28 cellular contexts compared by ENCODE assay signal in genomic region chr4:65645185-65645584, GRCh38. TPM values are rescaled to one million over a fixed set of nuclear protein-coding genes. Genes with fewer than 3 reads are reported as not detected.
DNase-seq lines count a peak whose midpoint lies in the region; ATAC-seq, FAIRE-seq and TF ChIP-seq lines count a peak whose summit lies in the region.
"Had no signal": no experiment of that assay in that cellular context is flagged by ENCODE, and none has a peak within 500 bp of the region (broad histone marks: within the 10 kb centered on the region; RNA-seq: fewer than 3 reads in every experiment).

No MANE protein-coding gene starts in this region.

- H3K18ac ChIP-seq in mesendoderm (ENCODE audit: low read length) = no peak overlapping the region

- no peak overlapping the region for H3K27ac ChIP-seq in mesendoderm (ENCODE audit: low read depth, low read length)
- no peak overlapping the region for H3K27ac ChIP-seq in CD4-positive, alpha-beta T cell (ENCODE audit: low read depth, low read length)
- H3K27ac ChIP-seq: ascending aorta, heart right ventricle, prostate gland, sigmoid colon, suprapubic skin had no signal

- H2BK120ac ChIP-seq in mesendoderm (ENCODE audit: low read depth, low read length) = no peak overlapping the region

- ATAC-seq in CD4-positive, alpha-beta T cell (ENCODE audit: poor library complexity) = no peak
- ATAC-seq: heart right ventricle; stimulated activated naive B cell treated with anti-CD40 and anti-IgM and Interleukin-4, amounts not matched to agents 10 μg/mL and 1 μg/mL and 100 μg/mL, for 72 hours had no signal

- no peak overlapping the region for H2BK5ac ChIP-seq in mesendoderm (ENCODE audit: low read length)

- no peak overlapping the region for H2BK15ac ChIP-seq in mesendoderm (replicated peaks; ENCODE audit: low read depth)

- H3K27ac Mint-ChIP-seq in CD4-positive, alpha-beta T cell = no peak overlapping the region
- H3K27ac Mint-ChIP-seq: activated naive CD8-positive, alpha-beta T cell; stimulated activated naive B cell treated with anti-CD40 and anti-IgM and Interleukin-4, amounts not matched to agents 10 μg/mL and 1 μg/mL and 100 μg/mL, for 72 hours had no signal

- H3K79me1 ChIP-seq in mesendoderm (ENCODE audit: low read length) = no peaks in the 10 kb centered on the region

- CTCF ChIA-PET in CD4-positive, alpha-beta T cell (lab: Charles Lee) = no interaction called here

- no peak overlapping the region for H3K23ac ChIP-seq in mesendoderm (ENCODE audit: low read length)

- H3K79me2 ChIP-seq in mesendoderm (ENCODE audit: control insufficient read depth, insufficient read depth, low read length) = no peaks in the 10 kb centered on the region

- no peaks in the 10 kb centered on the region for H3K27me3 Mint-ChIP-seq in CD4-positive, alpha-beta T cell
- H3K27me3 Mint-ChIP-seq: activated naive CD8-positive, alpha-beta T cell; stimulated activated naive B cell treated with anti-CD40 and anti-IgM and Interleukin-4, amounts not matched to agents 10 μg/mL and 1 μg/mL and 100 μg/mL, for 72 hours had no signal

- H3K4me1 ChIP-seq in mesendoderm (ENCODE audit: control insufficient read depth, low read depth, low read length) = no peaks in the 10 kb centered on the region
- H3K4me1 ChIP-seq: ascending aorta, BE2C, heart right ventricle, prostate gland, sigmoid colon, suprapubic skin had no signal

- intact Hi-C loops in CD4-positive, alpha-beta T cell (cut with DNase I, micrococcal nuclease) = no loop called here

- H4K8ac ChIP-seq in mesendoderm (ENCODE audit: low read depth, low read length) = no peak overlapping the region

- no peaks in the 10 kb centered on the region for H3K36me3 Mint-ChIP-seq in CD4-positive, alpha-beta T cell (ENCODE audit: low read depth)
- H3K36me3 Mint-ChIP-seq: activated naive CD8-positive, alpha-beta T cell; stimulated activated naive B cell treated with anti-CD40 and anti-IgM and Interleukin-4, amounts not matched to agents 10 μg/mL and 1 μg/mL and 100 μg/mL, for 72 hours had no signal

- WGBS in mesendoderm (ENCODE audit: extremely low coverage, insufficient coverage, low lambda C conversion rate) = no CpG with 5 or more reads among the region's 1 CpG

- H3K36me3 ChIP-seq in mesendoderm (ENCODE audit: control insufficient read depth, insufficient read depth, low read length) = no peaks in the 10 kb centered on the region
- H3K36me3 ChIP-seq: ascending aorta, BE2C, heart right ventricle, prostate gland, sigmoid colon, suprapubic skin had no signal

- H3K9ac ChIP-seq in mesendoderm (ENCODE audit: low read length) = no peak overlapping the region

- no peaks in the 10 kb centered on the region for H3K27me3 ChIP-seq in mesendoderm (ENCODE audit: insufficient read depth, low read length, poor library complexity)
- H3K27me3 ChIP-seq in CD4-positive, alpha-beta T cell (ENCODE audit: control insufficient read depth, insufficient read depth, low read length) = no peaks in the 10 kb centered on the region
- H3K27me3 ChIP-seq: ascending aorta, BE2C, heart right ventricle, MG63, sigmoid colon, suprapubic skin had no signal

- no peak overlapping the region for H2AK5ac ChIP-seq in mesendoderm (ENCODE audit: low read length)

- H4K5ac ChIP-seq in mesendoderm (ENCODE audit: low read length) = no peak overlapping the region

- H3K4me3 Mint-ChIP-seq in CD4-positive, alpha-beta T cell = no peak overlapping the region
- H3K4me3 Mint-ChIP-seq: activated naive CD8-positive, alpha-beta T cell; stimulated activated naive B cell treated with anti-CD40 and anti-IgM and Interleukin-4, amounts not matched to agents 10 μg/mL and 1 μg/mL and 100 μg/mL, for 72 hours had no signal

- peak; percentile 6 for DNase-seq in ACHN
- DNase-seq in LHCN-M2 (ENCODE audit: low read depth) = peak; percentile 64
- DNase-seq in cardiac fibroblast (ENCODE audit: low read depth in 2 of 2) = peak; percentile 24 to 53
- DNase-seq in mesendoderm = peak; percentile 10
- no peak for DNase-seq in cortex of kidney (lab: John Stamatoyannopoulos, UW)
- DNase-seq in GM19239 (ENCODE audit: insufficient read length, low spot score) = no peak
- DNase-seq in NCI-H1694 treated with DMSO at 0.1 percent for 48 hours (lab: John Stamatoyannopoulos, UW) = no peak
- DNase-seq in CD4-positive, alpha-beta T cell = no peak
- DNase-seq: activated CD4-positive, CD25-positive, alpha-beta regulatory T cell treated with anti-CD3 and anti-CD28 coated beads, Interleukin-2, amount 50 U/mL, for 72 hours; activated T-cell treated with anti-CD3 and anti-CD28 coated beads for 4 hours; BE2C; H7; heart right ventricle; kidney glomerular epithelial cell; MG63; NCI-H1105 treated with DMSO at 0.1 percent for 48 hours; NCI-H2029 treated with DMSO at 0.1 percent for 48 hours; NCI-H345; sigmoid colon; stimulated activated CD4-positive, alpha-beta T cell treated with anti-CD3 and anti-CD28 coated beads, Interleukin-4, amount 100 ng/mL, for 4 hours; stimulated activated naive B cell treated with anti-CD40 and anti-IgM and Interleukin-4, amounts not matched to agents 10 μg/mL and 1 μg/mL and 100 μg/mL, for 72 hours; T-helper 2 cell had no signal

- FAIRE-seq in GM19239 (lab: Jason Lieb, UNC) = no peak

- peaks cover 7% of the 10 kb centered on the region for H3K9me3 Mint-ChIP-seq in CD4-positive, alpha-beta T cell
- H3K9me3 Mint-ChIP-seq: stimulated activated naive B cell treated with anti-CD40 and anti-IgM and Interleukin-4, amounts not matched to agents 10 μg/mL and 1 μg/mL and 100 μg/mL, for 72 hours had no signal

- H3K4me3 ChIP-seq in cardiac fibroblast (replicated peaks in 1 of 2; ENCODE audit: low read depth in 2 of 2, low read length in 2 of 2) (no peak overlapping the region), mesendoderm (ENCODE audit: low read length) (no peak overlapping the region)
- H3K4me3 ChIP-seq: ascending aorta, heart right ventricle, MG63, prostate gland, sigmoid colon, suprapubic skin had no signal

- POLR2A ChIA-PET in CD4-positive, alpha-beta T cell (lab: Charles Lee) = no interaction called here

- no peak overlapping the region for H3K4ac ChIP-seq in mesendoderm (ENCODE audit: low read depth, low read length)

- no peaks in the 10 kb centered on the region for H3K9me3 ChIP-seq in CD4-positive, alpha-beta T cell (ENCODE audit: control insufficient read depth, low read length)
- H3K9me3 ChIP-seq: ascending aorta, BE2C, heart right ventricle, MG63, prostate gland, sigmoid colon, suprapubic skin had no signal

- H3K4me2 ChIP-seq in mesendoderm (ENCODE audit: low read length) = no peak overlapping the region

- H3K4me1 Mint-ChIP-seq in CD4-positive, alpha-beta T cell (ENCODE audit: low read depth) = no peaks in the 10 kb centered on the region
- H3K4me1 Mint-ChIP-seq: stimulated activated naive B cell treated with anti-CD40 and anti-IgM and Interleukin-4, amounts not matched to agents 10 μg/mL and 1 μg/mL and 100 μg/mL, for 72 hours had no signal

- in situ Hi-C loops in ACHN (cut with HindIII; ENCODE audit: low pct_ligation_motif_present, low pct_unique_long_range_greater_than_20kb, low sequenced_read_pairs) = no loop called here

- no peak for TF ChIP-seq CTCF in cardiac fibroblast (IDR thresholded peaks at IDR 0.05; ENCODE audit: low read depth, low read length)
- no peak for TF ChIP-seq CTCF in CD4-positive, alpha-beta T cell (IDR thresholded peaks at IDR 0.05)

- H3K56ac ChIP-seq in mesendoderm (ENCODE audit: low read length) = no peak overlapping the region

RNA-seq across cellular contexts. Expression of gene EPHA5, which starts 25.1 kb away (rescaled TPM):
- 1.1 and 2.3 TPM in 2 replicates for total RNA-seq in LHCN-M2 (2014; rRNA removed)
- polyA plus RNA-seq in LHCN-M2 (2012) = 1.4 TPM
- polyA plus RNA-seq in mesendoderm (2013, experiment 1 of 2) = 0.03 TPM
- polyA plus RNA-seq in mesendoderm (2013, experiment 2 of 2) = 0.01 TPM
- total RNA-seq in CD4-positive, alpha-beta T cell = not detected
- total RNA-seq: A172, ascending aorta, lung microvascular endothelial cell had no signal

Comparison
In these comparisons a context has a peak if more than half of its experiments do, and no peak if none do; other contexts are left out.
1. DNase-seq: peak in ACHN (single experiment), LHCN-M2 (single experiment), cardiac fibroblast (2 of 2) and mesendoderm (single experiment); none in cortex of kidney (single experiment), GM19239 (single experiment), NCI-H1694 treated with DMSO at 0.1 percent for 48 hours (single experiment) and CD4-positive, alpha-beta T cell (0 of 10).